ENCODE assay signal across 3 cellular contexts in genomic region chr1:45346473-45346872, GRCh38.
TF ChIP-seq lines count a peak whose summit lies in the region.

No MANE protein-coding gene starts in this region.

TF ChIP-seq in HepG2, 621 proteins besides CTCF, POLR2A, EP300 and RAD21:
- TF ChIP-seq RBM22 (optimal IDR thresholded peaks at IDR 0.05; ENCODE audit: low read length), result peak; percentile 82
- TF ChIP-seq, protein P1, sequence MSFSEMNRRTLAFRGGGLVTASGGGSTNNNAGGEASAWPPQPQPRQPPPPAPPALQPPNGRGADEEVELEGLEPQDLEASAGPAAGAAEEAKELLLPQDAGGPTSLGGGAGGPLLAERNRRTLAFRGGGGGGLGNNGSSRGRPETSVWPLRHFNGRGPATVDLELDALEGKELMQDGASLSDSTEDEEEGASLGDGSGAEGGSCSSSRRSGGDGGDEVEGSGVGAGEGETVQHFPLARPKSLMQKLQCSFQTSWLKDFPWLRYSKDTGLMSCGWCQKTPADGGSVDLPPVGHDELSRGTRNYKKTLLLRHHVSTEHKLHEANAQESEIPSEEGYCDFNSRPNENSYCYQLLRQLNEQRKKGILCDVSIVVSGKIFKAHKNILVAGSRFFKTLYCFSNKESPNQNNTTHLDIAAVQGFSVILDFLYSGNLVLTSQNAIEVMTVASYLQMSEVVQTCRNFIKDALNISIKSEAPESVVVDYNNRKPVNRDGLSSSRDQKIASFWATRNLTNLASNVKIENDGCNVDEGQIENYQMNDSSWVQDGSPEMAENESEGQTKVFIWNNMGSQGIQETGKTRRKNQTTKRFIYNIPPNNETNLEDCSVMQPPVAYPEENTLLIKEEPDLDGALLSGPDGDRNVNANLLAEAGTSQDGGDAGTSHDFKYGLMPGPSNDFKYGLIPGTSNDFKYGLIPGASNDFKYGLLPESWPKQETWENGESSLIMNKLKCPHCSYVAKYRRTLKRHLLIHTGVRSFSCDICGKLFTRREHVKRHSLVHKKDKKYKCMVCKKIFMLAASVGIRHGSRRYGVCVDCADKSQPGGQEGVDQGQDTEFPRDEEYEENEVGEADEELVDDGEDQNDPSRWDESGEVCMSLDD (CRISPR knock-in tag; IDR thresholded peaks at IDR 0.05; ENCODE audit: borderline replicate concordance), result no peak
- peak; percentile 25; the same call in 1 of the 2 replicates for TF ChIP-seq POLR2AphosphoS5 (IDR thresholded peaks at IDR 0.05; ENCODE audit: low read depth, low read length)

TF ChIP-seq in HEK293, 187 proteins besides CTCF, POLR2A, EP300 and RAD21:
- no peak for TF ChIP-seq KLF17 (tag by site-specific recombination; IDR thresholded peaks at IDR 0.05)
- TF ChIP-seq ZNF10 (tag by site-specific recombination; IDR thresholded peaks at IDR 0.05), result peak; percentile 89
- TF ChIP-seq ZNF404 (tag by site-specific recombination; IDR thresholded peaks at IDR 0.05), result no peak

TF ChIP-seq in K562, 482 proteins besides CTCF, POLR2A, EP300 and RAD21:
- TF ChIP-seq GTF2A2 (tag; IDR thresholded peaks at IDR 0.05), result no peak
